ENCODE assay signal across 9 cellular contexts in genomic region chr3:116000315-116000714, GRCh38.
DNase-seq lines count a peak whose midpoint lies in the region; ATAC-seq, FAIRE-seq and TF ChIP-seq lines count a peak whose summit lies in the region.
"Had no signal": no experiment of that assay in that cellular context is flagged by ENCODE, and none has a peak within 500 bp of the region (broad histone marks: within the 10 kb centered on the region; RNA-seq: fewer than 3 reads in every experiment).

No MANE protein-coding gene starts in this region.

- no peak for TF ChIP-seq POLR2A in endothelial cell of umbilical vein (IDR thresholded peaks at IDR 0.05; ENCODE audit: low read depth, low read length)

- dilution Hi-C loops in endothelial cell of umbilical vein (cut with MboI; ENCODE audit: extremely low pct_ligation_motif_present, low sequenced_read_pairs), result no loop called here

- no peak overlapping the region for H3K27ac Mint-ChIP-seq in T-helper 17 cell

- H3K36me3 ChIP-seq in endothelial cell of umbilical vein (ENCODE audit: control insufficient read depth in 2 of 2, extremely low read depth in 1 of 2, insufficient read depth in 2 of 2, low read length in 2 of 2), result no peaks in the 10 kb centered on the region

- no peaks in the 10 kb centered on the region for H3K27me3 Mint-ChIP-seq in T-helper 17 cell

- no peak overlapping the region for H3K27ac ChIP-seq in endothelial cell of umbilical vein (ENCODE audit: insufficient read depth, low read depth, low read length)
- H3K27ac ChIP-seq: body of pancreas had no signal

- no peaks in the 10 kb centered on the region for H3K27me3 ChIP-seq in endothelial cell of umbilical vein (ENCODE audit: control insufficient read depth in 2 of 2, insufficient read depth in 2 of 2, low read length in 2 of 2)
- H3K27me3 ChIP-seq: body of pancreas had no signal

- CTCF ChIA-PET in endothelial cell of umbilical vein (lab: Charles Lee), result no interaction called here

- DNase-seq in COLO668 (lab: John Stamatoyannopoulos, UW; ENCODE audit: unreplicated experiment), result peak; percentile 41
- DNase-seq in endothelial cell of umbilical vein (ENCODE audit: low read depth, low spot score), result no peak
- no peak for DNase-seq in iPS-NIHi11 (ENCODE audit: low spot score)
- DNase-seq in NCI-H510A treated with DMSO at 0.1 percent for 48 hours (lab: John Stamatoyannopoulos, UW), result no peak
- no peak for DNase-seq in T-helper 17 cell
- no peak for DNase-seq in T-helper 1 cell

- no TSS peak for BruUV-seq in endothelial cell of umbilical vein (replicated peaks; lab: Mats Ljungman, UMichigan)

- H3K79me2 ChIP-seq in endothelial cell of umbilical vein (ENCODE audit: control insufficient read depth, insufficient read depth, low read length), result no peaks in the 10 kb centered on the region

- intact Hi-C loops in endothelial cell of umbilical vein (cut with micrococcal nuclease), result no loop called here

- no peaks in the 10 kb centered on the region for H3K9me3 ChIP-seq in endothelial cell of umbilical vein (replicated peaks; ENCODE audit: control insufficient read depth, insufficient read depth, low read length)
- H3K9me3 ChIP-seq in T-helper 17 cell (ENCODE audit: control insufficient read depth, low read length, poor library complexity, severe bottlenecking), result peaks cover 3% of the 10 kb centered on the region
- H3K9me3 ChIP-seq: body of pancreas had no signal

- no peak for FAIRE-seq in endothelial cell of umbilical vein (lab: Jason Lieb, UNC)

- no peaks in the 10 kb centered on the region for H4K20me1 ChIP-seq in endothelial cell of umbilical vein (replicated peaks; ENCODE audit: control insufficient read depth, extremely low read depth, insufficient read depth, low read length)

- ATAC-seq in GM21423 (IDR thresholded peaks at IDR 0.05; ENCODE audit: unreplicated experiment) (peak; percentile 72), HG03571 (IDR thresholded peaks at IDR 0.05; ENCODE audit: unreplicated experiment) (peak; percentile 83), T-helper 17 cell (no peak)
- ATAC-seq: body of pancreas had no signal

- H3K9ac ChIP-seq in endothelial cell of umbilical vein (replicated peaks; ENCODE audit: extremely low read depth, insufficient read depth, low read length), result no peak overlapping the region

- TF ChIP-seq CTCF in endothelial cell of umbilical vein (IDR thresholded peaks at IDR 0.05; ENCODE audit: extremely low read depth in 1 of 2, insufficient read depth in 1 of 2, low read depth in 1 of 2, low read length in 2 of 2), result no peak

- POLR2A ChIA-PET in endothelial cell of umbilical vein (lab: Charles Lee), result no interaction called here

- H3K4me1 ChIP-seq in endothelial cell of umbilical vein (ENCODE audit: control insufficient read depth, extremely low read depth, insufficient read depth, low read length), result no peaks in the 10 kb centered on the region
- H3K4me1 ChIP-seq: body of pancreas had no signal

- no peak overlapping the region for H3K4me2 ChIP-seq in endothelial cell of umbilical vein (ENCODE audit: insufficient read depth, low read length)

- H3K4me3 ChIP-seq in endothelial cell of umbilical vein (replicated peaks in 1 of 3; ENCODE audit: insufficient read depth in 1 of 3, low read depth in 1 of 3, low read length in 3 of 3), result no peak overlapping the region
- H3K4me3 ChIP-seq: body of pancreas had no signal

- H3K36me3 Mint-ChIP-seq in T-helper 17 cell (ENCODE audit: low read depth), result no peaks in the 10 kb centered on the region

- no peak overlapping the region for H3K4me3 Mint-ChIP-seq in T-helper 17 cell

- no peaks in the 10 kb centered on the region for H3K4me1 Mint-ChIP-seq in T-helper 17 cell

- H2AFZ ChIP-seq in endothelial cell of umbilical vein (ENCODE audit: low read depth, low read length), result no peak overlapping the region

- H3K9me1 ChIP-seq in endothelial cell of umbilical vein (replicated peaks; ENCODE audit: control insufficient read depth, extremely low read depth, insufficient read depth, low read length), result no peaks in the 10 kb centered on the region

TF ChIP-seq in endothelial cell of umbilical vein, 7 proteins besides CTCF, POLR2A, EP300 and RAD21:
- TF ChIP-seq FOS (IDR thresholded peaks at IDR 0.05; ENCODE audit: borderline replicate concordance, insufficient read depth, low read length), result peak; percentile 59
- no peak for TF ChIP-seq GATA2 (IDR thresholded peaks at IDR 0.05; ENCODE audit: insufficient read depth, insufficient read length, low read depth, low read length)
